In the genomic region with DNA sequence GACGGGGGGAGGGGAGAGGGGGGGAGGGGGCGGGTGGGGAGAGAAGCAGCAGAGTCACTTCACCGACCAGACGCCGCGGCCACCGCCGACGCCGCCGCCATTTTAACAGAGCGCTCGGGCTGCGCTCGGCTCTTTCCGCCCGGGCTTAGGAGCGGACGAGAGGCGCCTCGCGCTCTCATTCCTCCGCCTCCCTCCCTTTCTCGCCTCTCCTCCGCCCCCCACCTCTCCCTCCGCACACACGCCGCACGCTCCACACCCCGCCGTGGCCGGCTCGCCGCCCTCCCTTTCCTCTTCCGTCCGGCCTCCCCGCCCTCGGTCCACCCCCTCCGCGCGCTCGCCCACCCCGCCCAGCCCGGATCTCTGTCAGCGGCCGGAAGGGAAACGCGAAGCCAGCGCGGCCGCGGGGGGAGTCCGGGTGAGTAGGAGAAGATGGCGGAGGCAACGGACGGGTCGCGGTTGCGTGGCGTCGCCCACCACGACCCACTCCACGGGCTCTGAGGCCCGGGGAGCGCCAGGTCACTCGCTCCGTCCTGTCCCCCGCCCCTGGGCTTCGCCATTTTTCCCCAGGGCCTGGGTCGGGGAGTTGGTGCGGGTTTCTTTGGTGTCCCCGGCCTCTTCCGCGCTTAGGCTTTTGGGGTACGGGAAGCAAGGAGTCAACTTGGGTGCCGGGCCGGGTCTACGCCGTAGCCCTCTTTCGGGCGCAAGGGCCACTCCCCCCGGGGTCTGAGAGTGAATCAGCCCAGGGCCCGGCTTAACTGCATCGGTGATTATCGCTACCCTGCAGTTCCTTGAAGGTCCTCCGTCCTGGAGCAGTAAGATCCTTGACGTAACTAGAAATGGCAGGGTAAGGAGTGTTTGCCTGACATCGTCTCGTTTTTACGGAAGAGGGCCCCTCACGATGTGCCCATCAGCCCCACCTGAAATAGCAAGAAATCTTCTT, we compare ENCODE assay signal across 8 cellular contexts. TPM values are rescaled to one million over a fixed set of nuclear protein-coding genes. Genes with fewer than 3 reads are reported as not detected.
DNase-seq lines count a peak whose midpoint lies in the region; ATAC-seq, FAIRE-seq and TF ChIP-seq lines count a peak whose summit lies in the region.

A gene with protein sequence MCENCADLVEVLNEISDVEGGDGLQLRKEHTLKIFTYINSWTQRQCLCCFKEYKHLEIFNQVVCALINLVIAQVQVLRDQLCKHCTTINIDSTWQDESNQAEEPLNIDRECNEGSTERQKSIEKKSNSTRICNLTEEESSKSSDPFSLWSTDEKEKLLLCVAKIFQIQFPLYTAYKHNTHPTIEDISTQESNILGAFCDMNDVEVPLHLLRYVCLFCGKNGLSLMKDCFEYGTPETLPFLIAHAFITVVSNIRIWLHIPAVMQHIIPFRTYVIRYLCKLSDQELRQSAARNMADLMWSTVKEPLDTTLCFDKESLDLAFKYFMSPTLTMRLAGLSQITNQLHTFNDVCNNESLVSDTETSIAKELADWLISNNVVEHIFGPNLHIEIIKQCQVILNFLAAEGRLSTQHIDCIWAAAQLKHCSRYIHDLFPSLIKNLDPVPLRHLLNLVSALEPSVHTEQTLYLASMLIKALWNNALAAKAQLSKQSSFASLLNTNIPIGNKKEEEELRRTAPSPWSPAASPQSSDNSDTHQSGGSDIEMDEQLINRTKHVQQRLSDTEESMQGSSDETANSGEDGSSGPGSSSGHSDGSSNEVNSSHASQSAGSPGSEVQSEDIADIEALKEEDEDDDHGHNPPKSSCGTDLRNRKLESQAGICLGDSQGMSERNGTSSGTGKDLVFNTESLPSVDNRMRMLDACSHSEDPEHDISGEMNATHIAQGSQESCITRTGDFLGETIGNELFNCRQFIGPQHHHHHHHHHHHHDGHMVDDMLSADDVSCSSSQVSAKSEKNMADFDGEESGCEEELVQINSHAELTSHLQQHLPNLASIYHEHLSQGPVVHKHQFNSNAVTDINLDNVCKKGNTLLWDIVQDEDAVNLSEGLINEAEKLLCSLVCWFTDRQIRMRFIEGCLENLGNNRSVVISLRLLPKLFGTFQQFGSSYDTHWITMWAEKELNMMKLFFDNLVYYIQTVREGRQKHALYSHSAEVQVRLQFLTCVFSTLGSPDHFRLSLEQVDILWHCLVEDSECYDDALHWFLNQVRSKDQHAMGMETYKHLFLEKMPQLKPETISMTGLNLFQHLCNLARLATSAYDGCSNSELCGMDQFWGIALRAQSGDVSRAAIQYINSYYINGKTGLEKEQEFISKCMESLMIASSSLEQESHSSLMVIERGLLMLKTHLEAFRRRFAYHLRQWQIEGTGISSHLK (N-terminal part only) (minus strand): TSS at position 123 of the 940 bp plus-strand sequence. CDS start 395 bp downstream, outside the sequence.

- H3K27ac ChIP-seq in ascending aorta (peak within 1 kb of the TSS; percentile 98 to 99), right cardiac atrium (ENCODE audit: low read length) (peak within 1 kb of the TSS; percentile 98)

- no peaks in the 10 kb centered on the region for H3K9me3 Mint-ChIP-seq in T-helper 2 cell treated with Interferon-gamma antibody and Interleukin-4, amounts not matched to agents 5 μg/mL and 100 μg/mL, for 36 hours

- H3K4me1 ChIP-seq in ascending aorta (peaks cover 0 to 9% of the 10 kb centered on the region in 2 donors), right cardiac atrium (ENCODE audit: control insufficient read depth, insufficient read depth, low read length) (no peaks in the 10 kb centered on the region)

- no peaks in the 10 kb centered on the region for H3K27me3 Mint-ChIP-seq in T-helper 2 cell treated with Interferon-gamma antibody and Interleukin-4, amounts not matched to agents 5 μg/mL and 100 μg/mL, for 36 hours (ENCODE audit: low read depth)

- no peaks in the 10 kb centered on the region for H3K9me3 ChIP-seq in ascending aorta
- no peaks in the 10 kb centered on the region for H3K9me3 ChIP-seq in right cardiac atrium (ENCODE audit: control insufficient read depth, low read length)

- TF ChIP-seq CTCF in GM13977 (IDR thresholded peaks at IDR 0.05; ENCODE audit: extremely low read depth, insufficient read depth, missing control alignments), result no peak
- peak in 1 of 3 experiments; percentile 9 for TF ChIP-seq CTCF in ascending aorta (IDR thresholded peaks at IDR 0.05)

- peak; percentile 78 for ATAC-seq in HG02938 (IDR thresholded peaks at IDR 0.05; ENCODE audit: unreplicated experiment)
- peak; percentile 98 for ATAC-seq in right cardiac atrium

- WGBS in right cardiac atrium, result under 1% methylated on average over 88 of the region's 91 CpGs

- H3K4me3 ChIP-seq in ascending aorta (peak within 1 kb of the TSS; percentile 89 to 96), right cardiac atrium (ENCODE audit: low read length) (peak within 1 kb of the TSS; percentile 92)

- H3K27me3 ChIP-seq in ascending aorta (no peaks in the 10 kb centered on the region), right cardiac atrium (ENCODE audit: control insufficient read depth, insufficient read depth) (no peaks in the 10 kb centered on the region)

- intact Hi-C loops in ascending aorta (cut with DNase I) (loop anchor here (1.0 to 10.0 kb wide), 8 partner anchors 67 to 586 kb away; a partner anchor contains a TSS), right cardiac atrium (cut with DNase I) (no loop called here)

- peak; percentile 87 for FAIRE-seq in urothelium cell line (lab: Jason Lieb, UNC)

- H3K4me1 Mint-ChIP-seq in T-helper 2 cell treated with Interferon-gamma antibody and Interleukin-4, amounts not matched to agents 5 μg/mL and 100 μg/mL, for 36 hours (ENCODE audit: low read depth), result peaks cover 21% of the 10 kb centered on the region

- in situ Hi-C loops in GM13977 (cut with MboI; ENCODE audit: low pct_unique_long_range_greater_than_20kb, low sequenced_read_pairs, unreplicated experiment), result no loop called here

- DNase-seq in GM13977 (ENCODE audit: low spot score) (peak; percentile 95), NCI-H1930 (lab: John Stamatoyannopoulos, UW) (peak; percentile 85 to 96), ascending aorta (ENCODE audit: low spot score in 2 of 2) (peak; percentile 65 to 96), right cardiac atrium (peak; percentile 96 to 98 (median 98)), pulmonary artery endothelial cell (ENCODE audit: low read depth, low spot score) (peak; percentile 87), urothelium cell line (ENCODE audit: low spot score) (peak; percentile 95)
- DNase-seq in T-helper 2 cell treated with Interferon-gamma antibody and Interleukin-4, amounts not matched to agents 5 μg/mL and 100 μg/mL, for 36 hours (ENCODE audit: low spot score), result peak; percentile 88

- peaks cover 0 to 3% of the 10 kb centered on the region in 2 donors for H3K36me3 ChIP-seq in ascending aorta

- H3K27ac Mint-ChIP-seq in T-helper 2 cell treated with Interferon-gamma antibody and Interleukin-4, amounts not matched to agents 5 μg/mL and 100 μg/mL, for 36 hours, result peak within 1 kb of the TSS; percentile 96

- peaks cover 21% of the 10 kb centered on the region for H3K36me3 Mint-ChIP-seq in T-helper 2 cell treated with Interferon-gamma antibody and Interleukin-4, amounts not matched to agents 5 μg/mL and 100 μg/mL, for 36 hours (ENCODE audit: low read depth)

- peak within 1 kb of the TSS; percentile 91 for H3K4me3 Mint-ChIP-seq in T-helper 2 cell treated with Interferon-gamma antibody and Interleukin-4, amounts not matched to agents 5 μg/mL and 100 μg/mL, for 36 hours

RNA-seq across cellular contexts. Expression of the gene that starts here (rescaled TPM):
- 59.3 TPM for total RNA-seq in ascending aorta
- 10 to 100 TPM; 58.8 to 78.0 (median 63.9) TPM for total RNA-seq in right cardiac atrium
- 37.3 TPM for polyA plus RNA-seq in right cardiac atrium
- 83.8 and 96.7 TPM in 2 replicates for total RNA-seq in pulmonary artery endothelial cell

Comparison
In these comparisons a context has a peak if more than half of its experiments do, and no peak if none do; other contexts are left out.
1. Peak in every context shown above with its lines: DNase-seq, ATAC-seq, H3K4me3 ChIP-seq and H3K27ac ChIP-seq.